Comparison of ENCODE assay signal across 1 cellular context in the genomic region with DNA sequence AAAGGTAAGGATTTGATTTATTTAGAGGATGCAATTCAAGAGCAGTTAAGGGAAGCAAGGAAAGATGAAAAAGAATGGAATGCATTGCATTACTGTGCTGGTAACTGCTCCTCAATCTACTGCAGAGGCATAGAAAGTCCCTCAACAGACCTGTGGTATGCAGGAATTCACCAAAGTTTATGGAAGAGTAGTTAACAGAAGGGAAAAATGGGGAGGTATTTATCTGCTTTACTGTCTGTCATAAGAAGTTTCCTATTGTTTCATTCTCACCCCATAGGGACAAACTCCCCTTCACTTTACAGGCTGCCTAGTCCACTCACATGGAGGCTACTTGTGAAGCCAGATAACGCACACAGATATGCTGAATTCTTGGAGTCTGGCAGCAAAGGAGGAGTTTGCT.
TF ChIP-seq lines count a peak whose summit lies in the region.

No MANE protein-coding gene starts in this region.

TF ChIP-seq in WTC11, 78 proteins besides CTCF, POLR2A, EP300 and RAD21:
- TF ChIP-seq, protein P1, sequence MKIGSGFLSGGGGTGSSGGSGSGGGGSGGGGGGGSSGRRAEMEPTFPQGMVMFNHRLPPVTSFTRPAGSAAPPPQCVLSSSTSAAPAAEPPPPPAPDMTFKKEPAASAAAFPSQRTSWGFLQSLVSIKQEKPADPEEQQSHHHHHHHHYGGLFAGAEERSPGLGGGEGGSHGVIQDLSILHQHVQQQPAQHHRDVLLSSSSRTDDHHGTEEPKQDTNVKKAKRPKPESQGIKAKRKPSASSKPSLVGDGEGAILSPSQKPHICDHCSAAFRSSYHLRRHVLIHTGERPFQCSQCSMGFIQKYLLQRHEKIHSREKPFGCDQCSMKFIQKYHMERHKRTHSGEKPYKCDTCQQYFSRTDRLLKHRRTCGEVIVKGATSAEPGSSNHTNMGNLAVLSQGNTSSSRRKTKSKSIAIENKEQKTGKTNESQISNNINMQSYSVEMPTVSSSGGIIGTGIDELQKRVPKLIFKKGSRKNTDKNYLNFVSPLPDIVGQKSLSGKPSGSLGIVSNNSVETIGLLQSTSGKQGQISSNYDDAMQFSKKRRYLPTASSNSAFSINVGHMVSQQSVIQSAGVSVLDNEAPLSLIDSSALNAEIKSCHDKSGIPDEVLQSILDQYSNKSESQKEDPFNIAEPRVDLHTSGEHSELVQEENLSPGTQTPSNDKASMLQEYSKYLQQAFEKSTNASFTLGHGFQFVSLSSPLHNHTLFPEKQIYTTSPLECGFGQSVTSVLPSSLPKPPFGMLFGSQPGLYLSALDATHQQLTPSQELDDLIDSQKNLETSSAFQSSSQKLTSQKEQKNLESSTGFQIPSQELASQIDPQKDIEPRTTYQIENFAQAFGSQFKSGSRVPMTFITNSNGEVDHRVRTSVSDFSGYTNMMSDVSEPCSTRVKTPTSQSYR (CRISPR knock-in tag; IDR thresholded peaks at IDR 0.05), result no peak
- no peak for TF ChIP-seq PRRX2 (CRISPR knock-in tag; IDR thresholded peaks at IDR 0.05)
